In genomic region chr11:40130427-40130826, GRCh38 we compare ENCODE assay signal across 9 cellular contexts.
A peak's percentile ranks its signal among the peaks of the same experiment; 100 is the strongest.
DNase-seq lines count a peak whose midpoint lies in the region; TF ChIP-seq lines count a peak whose summit lies in the region.
"Had no signal": no experiment of that assay in that cellular context is flagged by ENCODE, and none has a peak within 500 bp of the region (broad histone marks: within the 10 kb centered on the region; RNA-seq: fewer than 3 reads in every experiment).

No MANE protein-coding gene starts in this region.

- H3K27ac ChIP-seq in KMS-11 (no peak overlapping the region), PC-9 (no peak overlapping the region), stomach (no peak overlapping the region)

- H2AFZ ChIP-seq in KMS-11 (ENCODE audit: low read depth) (no peak overlapping the region), PC-9 (no peak overlapping the region)

- peaks cover 34% of the 10 kb centered on the region for H3K4me1 Mint-ChIP-seq in nephron progenitor cell

- intact Hi-C loops in PC-9 (cut with micrococcal nuclease; ENCODE audit: unreplicated experiment), result no loop called here
- intact Hi-C loops in stomach (cut with DNase I; ENCODE audit: low total_unique reads), result no loop called here

- H3K27ac Mint-ChIP-seq in nephron progenitor cell, result no peak overlapping the region

- no peak for TF ChIP-seq EP300 in stomach (IDR thresholded peaks at IDR 0.05)

- H3K9me2 ChIP-seq in PC-9 (ENCODE audit: insufficient read depth), result no peaks in the 10 kb centered on the region

- BruUV-seq in PC-9 (replicated peaks; lab: Mats Ljungman, UMichigan), result no TSS peak

- no peaks in the 10 kb centered on the region for H3F3A ChIP-seq in PC-9 (ENCODE audit: insufficient read depth, low read depth)

- no peaks in the 10 kb centered on the region for H4K20me1 ChIP-seq in KMS-11 (ENCODE audit: insufficient read depth)
- no peaks in the 10 kb centered on the region for H4K20me1 ChIP-seq in PC-9 (ENCODE audit: insufficient read depth)

- H3K36me3 ChIP-seq in KMS-11 (ENCODE audit: insufficient read depth) (no peaks in the 10 kb centered on the region), PC-9 (ENCODE audit: low read depth) (no peaks in the 10 kb centered on the region), stomach (no peaks in the 10 kb centered on the region)

- CTCF ChIA-PET in PC-9 (lab: Charles Lee), result no interaction called here

- H3K9me3 Mint-ChIP-seq in nephron progenitor cell, result no peaks in the 10 kb centered on the region

- no peaks in the 10 kb centered on the region for H3K9me3 ChIP-seq in PC-9 (ENCODE audit: insufficient read depth, low read depth)
- no peaks in the 10 kb centered on the region for H3K9me3 ChIP-seq in stomach

- H3K9ac ChIP-seq in KMS-11, result no peak overlapping the region

- no peak overlapping the region for H3K4me2 ChIP-seq in KMS-11
- H3K4me2 ChIP-seq in PC-9, result no peak overlapping the region

- WGBS in stomach, 5 donors, result 74 to 90% (median 87%) methylated on average over 1 of the region's 1 CpG

- no peaks in the 10 kb centered on the region for H3K27me3 ChIP-seq in KMS-11 (ENCODE audit: insufficient read depth, low read depth)
- no peaks in the 10 kb centered on the region; the same call in 1 of the 2 replicates for H3K27me3 ChIP-seq in PC-9 (ENCODE audit: insufficient read depth, low read depth)
- H3K27me3 ChIP-seq in stomach, result no peaks in the 10 kb centered on the region

- H3K27me3 Mint-ChIP-seq in nephron progenitor cell (ENCODE audit: low read depth, poor library complexity), result no peaks in the 10 kb centered on the region

- DNase-seq in GM12865 (ENCODE audit: low read depth) (peak; percentile 8), astrocyte of the cerebellum (ENCODE audit: low read depth) (no peak), nephron progenitor cell (peak; percentile 3), activated gamma-delta T cell treated with Interleukin-2 at 50 U/mL for 16 hours (no peak), PC-9 (no peak), NCI-H524 treated with DMSO at 0.1 percent for 48 hours (lab: John Stamatoyannopoulos, UW) (no peak), stomach (no peak)
- DNase-seq: NCI-H774 had no signal

- no peak overlapping the region for H3K4me3 Mint-ChIP-seq in nephron progenitor cell

- H3K36me3 Mint-ChIP-seq in nephron progenitor cell (ENCODE audit: low read depth), result no peaks in the 10 kb centered on the region

- H3K79me2 ChIP-seq in KMS-11 (ENCODE audit: insufficient read depth, low read depth) (no peaks in the 10 kb centered on the region), PC-9 (ENCODE audit: low read depth) (no peaks in the 10 kb centered on the region)

- H3K4me3 ChIP-seq in GM12865 (ENCODE audit: low read depth, low read length) (no peak overlapping the region), KMS-11 (IDR thresholded peaks at IDR 0.05; ENCODE audit: insufficient read depth, low read depth, low read length) (no peak overlapping the region), astrocyte of the cerebellum (ENCODE audit: low read depth, low read length) (no peak overlapping the region), PC-9 (no peak overlapping the region), stomach (no peak overlapping the region)

- TF ChIP-seq CTCF in GM12865 (IDR thresholded peaks at IDR 0.05; ENCODE audit: insufficient read depth, low read depth, low read length, missing control alignments) (peak; percentile 20), KMS-11 (conservative IDR thresholded peaks at IDR 0.05; ENCODE audit: low read depth, low read length) (peak; percentile 35; the same call in 1 of the 2 replicates), astrocyte of the cerebellum (IDR thresholded peaks at IDR 0.05; ENCODE audit: low read depth, low read length, missing control alignments) (peak; percentile 29), nephron progenitor cell (IDR thresholded peaks at IDR 0.05) (peak; percentile 30), PC-9 (conservative IDR thresholded peaks at IDR 0.05) (no peak), stomach (IDR thresholded peaks at IDR 0.05) (no peak)

- no peak for TF ChIP-seq POLR2A in stomach (IDR thresholded peaks at IDR 0.05)

- in situ Hi-C loops in astrocyte of the cerebellum (cut with HindIII; ENCODE audit: low sequenced_read_pairs), result no loop called here

- POLR2A ChIA-PET in PC-9 (lab: Charles Lee; ENCODE audit: unreplicated experiment), result no interaction called here

- H3K4me1 ChIP-seq in KMS-11 (ENCODE audit: low read depth, poor library complexity, severe bottlenecking), result no peaks in the 10 kb centered on the region
- H3K4me1 ChIP-seq in PC-9 (replicated peaks; ENCODE audit: insufficient read depth), result no peaks in the 10 kb centered on the region
- no peaks in the 10 kb centered on the region for H3K4me1 ChIP-seq in stomach

Comparison
In these comparisons a context has a peak if more than half of its experiments do, and no peak if none do; other contexts are left out.
1. DNase-seq: peak in GM12865 (single experiment) and nephron progenitor cell (single experiment); none in astrocyte of the cerebellum (single experiment), activated gamma-delta T cell treated with Interleukin-2 at 50 U/mL for 16 hours (single experiment), PC-9 (0 of 2), NCI-H524 treated with DMSO at 0.1 percent for 48 hours (single experiment) and stomach (single experiment).
2. CTCF ChIP-seq: peak in GM12865 (single experiment), KMS-11 (single experiment), astrocyte of the cerebellum (single experiment) and nephron progenitor cell (single experiment); none in PC-9 (single experiment) and stomach (0 of 7).